In genomic region chr14:36069535-36069900, GRCh38 we compare ENCODE assay signal across 8 cellular contexts.
DNase-seq lines count a peak whose midpoint lies in the region.

No MANE protein-coding gene starts in this region.

- no peaks in the 10 kb centered on the region for H3K79me1 ChIP-seq in mesenchymal stem cell (replicated peaks; ENCODE audit: low read length, poor library complexity, severe bottlenecking)

- peak; percentile 60 to 80 for DNase-seq in NCI-H524 (lab: John Stamatoyannopoulos, UW)
- DNase-seq in NCI-H524 treated with DMSO at 0.1 percent for 48 hours (lab: John Stamatoyannopoulos, UW), result no peak
- peak; percentile 41 for DNase-seq in GM23248
- DNase-seq in MG63, result peak; percentile 29
- DNase-seq in RKO (ENCODE audit: low spot score), result peak; percentile 58
- peak; percentile 24 to 53 for DNase-seq in dermis microvascular lymphatic vessel endothelial cell (ENCODE audit: low read depth in 2 of 2)
- DNase-seq in mesenchymal stem cell, result peak; percentile 45
- no peak for DNase-seq in NK-92 (lab: John Stamatoyannopoulos, UW; ENCODE audit: unreplicated experiment)

- H3K27ac ChIP-seq in GM23248 (no peak overlapping the region), mesenchymal stem cell (ENCODE audit: low read length, poor library complexity, severe bottlenecking) (no peak overlapping the region)

- H2BK5ac ChIP-seq in mesenchymal stem cell (ENCODE audit: low read depth, low read length, poor library complexity, severe bottlenecking), result no peak overlapping the region

- H3K4me3 ChIP-seq in GM23248 (no peak overlapping the region), MG63 (no peak overlapping the region), mesenchymal stem cell (ENCODE audit: insufficient read depth in 1 of 2, low read depth in 1 of 2, low read length in 2 of 2) (no peak overlapping the region)

- H4K91ac ChIP-seq in mesenchymal stem cell (ENCODE audit: low read length), result no peak overlapping the region

- H3K4ac ChIP-seq in mesenchymal stem cell (ENCODE audit: low read depth in 1 of 2, low read length in 2 of 2), result no peak overlapping the region

- no peak overlapping the region for H3K14ac ChIP-seq in mesenchymal stem cell (ENCODE audit: low read length in 2 of 2)

- WGBS in GM23248 (ENCODE audit: low coverage in 1 of 2, low lambda C conversion rate in 2 of 2, missing lambda C conversion rate in 2 of 2), 2 experiments, result 94 to 100% methylated on average over 2 of the region's 2 CpGs
- WGBS in mesenchymal stem cell, result 100% methylated on average over 1 of the region's 2 CpGs

- in situ Hi-C loops in GM23248 (cut with MboI), result no loop called here

- no peak overlapping the region for H3K9ac ChIP-seq in GM23248
- no peak overlapping the region for H3K9ac ChIP-seq in mesenchymal stem cell (ENCODE audit: low read length)

- H3K4me1 ChIP-seq in GM23248 (ENCODE audit: insufficient read depth) (peaks cover 14% of the 10 kb centered on the region), mesenchymal stem cell (ENCODE audit: control insufficient read depth, insufficient read depth, low read depth, low read length) (peaks cover 4% of the 10 kb centered on the region)

- H4K20me1 ChIP-seq in GM23248 (ENCODE audit: insufficient read depth), result no peaks in the 10 kb centered on the region

- peak overlapping the region; percentile 60 for H3K4me2 ChIP-seq in GM23248 (ENCODE audit: unreplicated experiment)
- H3K4me2 ChIP-seq in mesenchymal stem cell (ENCODE audit: low read length, poor library complexity, severe bottlenecking), result peak overlapping the region; percentile 39

- H2AFZ ChIP-seq in GM23248 (no peak overlapping the region), mesenchymal stem cell (ENCODE audit: low read depth, low read length) (no peak overlapping the region)

- no peak overlapping the region for H3K18ac ChIP-seq in mesenchymal stem cell (ENCODE audit: low read depth in 1 of 2, low read length in 2 of 2)

- no peaks in the 10 kb centered on the region for H3K9me3 ChIP-seq in GM23248 (ENCODE audit: low read depth)
- no peaks in the 10 kb centered on the region for H3K9me3 ChIP-seq in MG63
- H3K9me3 ChIP-seq in mesenchymal stem cell (ENCODE audit: control insufficient read depth, low read length), result no peaks in the 10 kb centered on the region

- H3F3A ChIP-seq in GM23248 (ENCODE audit: insufficient read depth), result no peaks in the 10 kb centered on the region

- no peaks in the 10 kb centered on the region for H3K36me3 ChIP-seq in GM23248 (ENCODE audit: low read depth)
- no peaks in the 10 kb centered on the region for H3K36me3 ChIP-seq in MG63
- H3K36me3 ChIP-seq in mesenchymal stem cell (ENCODE audit: control insufficient read depth in 1 of 2, insufficient read depth in 2 of 2, low read depth in 1 of 2, low read length in 2 of 2), result no peaks in the 10 kb centered on the region

- no peak overlapping the region for H3K23ac ChIP-seq in mesenchymal stem cell (ENCODE audit: low read length in 2 of 2)

- 0 out of 2 replicates have a peak, but pooled peaks cover 4% of the 10 kb centered on the region for H3K27me3 ChIP-seq in GM23248 (replicated peaks; ENCODE audit: insufficient read depth)
- H3K27me3 ChIP-seq in MG63, result no peaks in the 10 kb centered on the region
- peaks cover 6 to 13% of the 10 kb centered on the region in 2 experiments for H3K27me3 ChIP-seq in mesenchymal stem cell (ENCODE audit: control insufficient read depth in 1 of 2, insufficient read depth in 1 of 2, low read length in 2 of 2)

- no peak overlapping the region for H4K8ac ChIP-seq in mesenchymal stem cell (ENCODE audit: low read length)

- no peak overlapping the region for H2BK15ac ChIP-seq in mesenchymal stem cell (ENCODE audit: low read depth, poor library complexity, severe bottlenecking)

- H2BK120ac ChIP-seq in mesenchymal stem cell (ENCODE audit: low read depth, low read length), result no peak overlapping the region

- no peaks in the 10 kb centered on the region for H3K79me2 ChIP-seq in GM23248 (ENCODE audit: insufficient read depth)

- H3K9me2 ChIP-seq in GM23248 (ENCODE audit: insufficient read depth), result no peaks in the 10 kb centered on the region

- H2AK5ac ChIP-seq in mesenchymal stem cell (ENCODE audit: low read length, severe bottlenecking), result no peak overlapping the region

- no peak overlapping the region for H2BK12ac ChIP-seq in mesenchymal stem cell (ENCODE audit: low read length in 2 of 2)

Comparison
In these comparisons a context has a peak if more than half of its experiments do, and no peak if none do; other contexts are left out.
1. DNase-seq: peak in NCI-H524 (2 of 2), GM23248 (single experiment), MG63 (single experiment), RKO (single experiment), dermis microvascular lymphatic vessel endothelial cell (2 of 2) and mesenchymal stem cell (single experiment); none in NCI-H524 treated with DMSO at 0.1 percent for 48 hours (single experiment) and NK-92 (single experiment).